In genomic region chr19:3556423-3556977, GRCh38 we compare ENCODE assay signal across 9 cellular contexts. TPM values are rescaled to one million over a fixed set of nuclear protein-coding genes. Genes with fewer than 3 reads are reported as not detected.
A peak's percentile ranks its signal among the peaks of the same experiment; 100 is the strongest.
DNase-seq lines count a peak whose midpoint lies in the region; ATAC-seq and TF ChIP-seq lines count a peak whose summit lies in the region.
"Had no signal": no experiment of that assay in that cellular context is flagged by ENCODE, and none has a peak within 500 bp of the region (broad histone marks: within the 10 kb centered on the region; RNA-seq: fewer than 3 reads in every experiment).

No MANE protein-coding gene starts in this region.

- H3K36me3 ChIP-seq in ascending aorta (no peaks in the 10 kb centered on the region), right lobe of liver (no peaks in the 10 kb centered on the region), thoracic aorta (no peaks in the 10 kb centered on the region)

- TF ChIP-seq POLR2A in right lobe of liver (IDR thresholded peaks at IDR 0.05) = no peak

- intact Hi-C loops in ascending aorta (cut with DNase I) = loop anchor here (5.0 kb wide), 2 partner anchors 49 to 51 kb away; partner anchors contain the start of genes FZR1 and TBXA2R
- intact Hi-C loops in right lobe of liver (cut with DNase I) = no loop called here

- WGBS in right lobe of liver (ENCODE audit: insufficient coverage, low coverage, low lambda C conversion rate, missing lambda C conversion rate) = 27% methylated on average over 9 of the region's 9 CpGs

- H3K27me3 Mint-ChIP-seq in activated CD4-positive, alpha-beta T cell treated with anti-CD3 and anti-CD28 coated beads, Interleukin-2, amount 10 ng/mL, durations not matched to agents 7 days and 5 days = no peaks in the 10 kb centered on the region

- H3K27ac ChIP-seq in ascending aorta (peak overlapping the region in 1 of 2 donors; percentile 60), right lobe of liver (peak overlapping the region in 2 of 3 donors; percentile 54 to 71), thoracic aorta (no peak overlapping the region)

- H3K9me3 Mint-ChIP-seq in activated CD4-positive, alpha-beta T cell treated with anti-CD3 and anti-CD28 coated beads, Interleukin-2, amount 10 ng/mL, durations not matched to agents 7 days and 5 days = no peaks in the 10 kb centered on the region

- H3K27me3 ChIP-seq in ascending aorta (no peaks in the 10 kb centered on the region), right lobe of liver (no peaks in the 10 kb centered on the region), thoracic aorta (replicated peaks; ENCODE audit: insufficient read depth) (no peaks in the 10 kb centered on the region)

- H3K4me1 Mint-ChIP-seq in activated CD4-positive, alpha-beta T cell treated with anti-CD3 and anti-CD28 coated beads, Interleukin-2, amount 10 ng/mL, durations not matched to agents 7 days and 5 days = peaks cover 43% of the 10 kb centered on the region

- H3K4me3 ChIP-seq in ascending aorta (peak overlapping the region; percentile 63 to 90), right lobe of liver (peak overlapping the region; percentile 79 to 96 (median 89)), thoracic aorta (peak overlapping the region; percentile 80)

- H3K4me3 Mint-ChIP-seq in activated CD4-positive, alpha-beta T cell treated with anti-CD3 and anti-CD28 coated beads, Interleukin-2, amount 10 ng/mL, durations not matched to agents 7 days and 5 days = peak overlapping the region; percentile 96

- no peak for DNase-seq in activated CD4-positive, alpha-beta T cell treated with anti-CD3 and anti-CD28 coated beads, Interleukin-2, amount 10 ng/mL, durations not matched to agents 7 days and 5 days
- no peak for DNase-seq in activated CD4-positive, alpha-beta T cell treated with anti-CD3 and anti-CD28 coated beads, Interleukin-2, amount 50 U/mL, for 4 hours
- no peak for DNase-seq in ascending aorta (ENCODE audit: low spot score in 2 of 2)
- no peak for DNase-seq in right lobe of liver
- DNase-seq in thoracic aorta (ENCODE audit: low spot score) = no peak
- no peak for DNase-seq in NCI-H1694 (lab: John Stamatoyannopoulos, UW)
- no peak for DNase-seq in ureter (ENCODE audit: low spot score)

- H3K36me3 Mint-ChIP-seq in activated CD4-positive, alpha-beta T cell treated with anti-CD3 and anti-CD28 coated beads, Interleukin-2, amount 10 ng/mL, durations not matched to agents 7 days and 5 days (ENCODE audit: low read depth) = peaks cover 6% of the 10 kb centered on the region

- H3K4me1 ChIP-seq in ascending aorta = peaks cover 8 to 23% of the 10 kb centered on the region in 2 donors
- peaks cover 0 to 29% (median 8%) of the 10 kb centered on the region in 4 donors for H3K4me1 ChIP-seq in right lobe of liver
- peaks cover 16 to 25% of the 10 kb centered on the region in 2 donors for H3K4me1 ChIP-seq in thoracic aorta (ENCODE audit: control insufficient read depth in 1 of 2, low read depth in 2 of 2)

- CTCF ChIA-PET in activated CD4-positive, alpha-beta T cell treated with anti-CD3 and anti-CD28 coated beads, Interleukin-2, amount 10 ng/mL, durations not matched to agents 7 days and 5 days (lab: Charles Lee) = interaction anchor here (0.6 to 2.8 kb wide), 8 partner anchors 9 to 127 kb away, joined by 3 to 7 read pairs (median 4); no protein-coding TSS in a partner anchor

- POLR2A ChIA-PET in activated CD4-positive, alpha-beta T cell treated with anti-CD3 and anti-CD28 coated beads, Interleukin-2, amount 10 ng/mL, durations not matched to agents 7 days and 5 days (lab: Charles Lee) = no interaction called here

- TF ChIP-seq CTCF in ascending aorta (IDR thresholded peaks at IDR 0.05) (no peak), right lobe of liver (IDR thresholded peaks at IDR 0.05) (no peak), thoracic aorta (IDR thresholded peaks at IDR 0.05) (no peak)

- ATAC-seq in right lobe of liver (no peak), thoracic aorta (ENCODE audit: insufficient number of reproducible peaks, low FRiP score, low read depth) (no peak), HG02981 (IDR thresholded peaks at IDR 0.05; ENCODE audit: unreplicated experiment) (no peak)

- H3K9me3 ChIP-seq in ascending aorta (no peaks in the 10 kb centered on the region), right lobe of liver (no peaks in the 10 kb centered on the region), thoracic aorta (no peaks in the 10 kb centered on the region)

- peak overlapping the region; percentile 94 for H3K27ac Mint-ChIP-seq in activated CD4-positive, alpha-beta T cell treated with anti-CD3 and anti-CD28 coated beads, Interleukin-2, amount 10 ng/mL, durations not matched to agents 7 days and 5 days

RNA-seq across cellular contexts. Expression of gene MFSD12, which starts 0.9 kb away (rescaled TPM):
- 10 to 100 TPM; 62.1 to 67.6 TPM for total RNA-seq in activated CD4-positive, alpha-beta T cell treated with anti-CD3 and anti-CD28 coated beads, Interleukin-2, amount 10 ng/mL, durations not matched to agents 7 days and 5 days
- total RNA-seq in ascending aorta = 133 TPM
- 100 to 1,000 TPM in 1 of 6 experiments, 10 to 100 TPM in 5; 23.8 to 114 (median 31.5) TPM for total RNA-seq in right lobe of liver
- total RNA-seq in thoracic aorta = 100 to 1,000 TPM in 1 of 2 donors, 10 to 100 TPM in 1; 85.6 to 112 TPM
- total RNA-seq in ureter = 82.8 TPM

RNA-seq across cellular contexts. Expression of gene HMG20B, which starts 16.2 kb away (rescaled TPM):
- 10 to 100 TPM; 47.8 to 54.1 TPM for total RNA-seq in activated CD4-positive, alpha-beta T cell treated with anti-CD3 and anti-CD28 coated beads, Interleukin-2, amount 10 ng/mL, durations not matched to agents 7 days and 5 days
- 149 TPM for total RNA-seq in ascending aorta
- total RNA-seq in right lobe of liver = 10 to 100 TPM; 30.7 to 58.6 (median 33.3) TPM
- 100 to 1,000 TPM in 1 of 2 donors, 10 to 100 TPM in 1; 90.8 to 120 TPM for total RNA-seq in thoracic aorta
- 66.5 TPM for total RNA-seq in ureter

RNA-seq across cellular contexts. Expression of gene TEKTIP1, which starts 17.5 kb away (rescaled TPM):
- 1 to 10 TPM; 6.5 to 8.7 TPM for total RNA-seq in activated CD4-positive, alpha-beta T cell treated with anti-CD3 and anti-CD28 coated beads, Interleukin-2, amount 10 ng/mL, durations not matched to agents 7 days and 5 days
- not detected for total RNA-seq in ascending aorta
- total RNA-seq in right lobe of liver = 1 to 10 TPM in 3 of 6 experiments, not detected in 3; 1.1 to 1.6 (median 1.3) TPM
- not detected for total RNA-seq in thoracic aorta
- total RNA-seq in ureter = 6.4 TPM
- total RNA-seq: LHCN-M2 had no signal

RNA-seq across cellular contexts. Expression of gene GIPC3, which starts 28.8 kb away (rescaled TPM):
- under 1 TPM; 0.57 to 0.71 TPM for total RNA-seq in activated CD4-positive, alpha-beta T cell treated with anti-CD3 and anti-CD28 coated beads, Interleukin-2, amount 10 ng/mL, durations not matched to agents 7 days and 5 days
- total RNA-seq in ascending aorta (6.1 TPM), right lobe of liver (1 to 10 TPM in 2 of 6 experiments, under 1 TPM in 4; 0.51 to 1.6 (median 0.80) TPM), thoracic aorta (1 to 10 TPM; 1.1 to 1.6 TPM), ureter (2.4 TPM)

RNA-seq across cellular contexts. Expression of gene TBXA2R, which starts 50.2 kb away (rescaled TPM):
- total RNA-seq in activated CD4-positive, alpha-beta T cell treated with anti-CD3 and anti-CD28 coated beads, Interleukin-2, amount 10 ng/mL, durations not matched to agents 7 days and 5 days = under 1 TPM; 0.92 to 1.00 TPM
- total RNA-seq in ascending aorta (37.8 TPM), right lobe of liver (10 to 100 TPM in 1 of 6 experiments, 1 to 10 TPM in 5; 2.8 to 10.4 (median 4.7) TPM), thoracic aorta (10 to 100 TPM; 29.4 to 39.1 TPM), ureter (4.5 TPM)

Comparison
In these comparisons a context has a peak if more than half of its experiments do, and no peak if none do; other contexts are left out.
1. H3K27ac ChIP-seq: peak in right lobe of liver (2 of 3); none in thoracic aorta (0 of 2).
2. Peak in every context shown above with its lines, with median percentiles within 50 percentile points of each other: H3K4me3 ChIP-seq.